8 cellular contexts compared by ENCODE assay signal in genomic region chr22:27718186-27719032, GRCh38.
DNase-seq lines count a peak whose midpoint lies in the region; ATAC-seq and TF ChIP-seq lines count a peak whose summit lies in the region.

No MANE protein-coding gene starts in this region.

- H3K27me3 ChIP-seq in RWPE2 (ENCODE audit: insufficient read depth, poor library complexity, severe bottlenecking) (no peaks in the 10 kb centered on the region), trophoblast cell (ENCODE audit: insufficient read depth, low read length) (no peaks in the 10 kb centered on the region)
- H3K27me3 ChIP-seq in CD8-positive, alpha-beta T cell (ENCODE audit: insufficient read depth, low read length): peaks cover 2% of the 10 kb centered on the region

- peak overlapping the region; percentile 16 for H2AK5ac ChIP-seq in trophoblast cell (ENCODE audit: low read length)

- H3K9me3 ChIP-seq in RWPE2 (ENCODE audit: severe bottlenecking): no peaks in the 10 kb centered on the region
- H3K9me3 ChIP-seq in trophoblast cell (ENCODE audit: insufficient read depth, low read depth, low read length): no peaks in the 10 kb centered on the region
- no peaks in the 10 kb centered on the region for H3K9me3 ChIP-seq in CD8-positive, alpha-beta T cell (ENCODE audit: low read length)

- peak overlapping the region; percentile 25 for H3K14ac ChIP-seq in trophoblast cell (ENCODE audit: low read length)

- in situ Hi-C loops in Caki2 (cut with HindIII; ENCODE audit: low pct_unique_long_range_greater_than_20kb, low sequenced_read_pairs): no loop called here

- H3K36me3 ChIP-seq in RWPE2 (ENCODE audit: low read depth): no peaks in the 10 kb centered on the region
- H3K36me3 ChIP-seq in trophoblast cell (ENCODE audit: control insufficient read depth in 1 of 2, insufficient read depth in 2 of 2, low read length in 2 of 2): no peaks in the 10 kb centered on the region
- no peaks in the 10 kb centered on the region for H3K36me3 ChIP-seq in CD8-positive, alpha-beta T cell (ENCODE audit: insufficient read depth, low read length)

- H2AFZ ChIP-seq in trophoblast cell (ENCODE audit: insufficient read depth, low read length, poor library complexity): no peak overlapping the region

- H3K4me3 Mint-ChIP-seq in CD8-positive, alpha-beta T cell: no peak overlapping the region

- H3K4me1 Mint-ChIP-seq in CD8-positive, alpha-beta T cell (ENCODE audit: low read depth): no peaks in the 10 kb centered on the region

- no peaks in the 10 kb centered on the region for H3K36me3 Mint-ChIP-seq in CD8-positive, alpha-beta T cell

- H4K91ac ChIP-seq in trophoblast cell (ENCODE audit: low read depth, low read length): peak overlapping the region; percentile 47

- no peak overlapping the region for H3K9ac ChIP-seq in trophoblast cell (ENCODE audit: low read length)

- H3K4ac ChIP-seq in trophoblast cell (ENCODE audit: low read depth, low read length): no peak overlapping the region

- TF ChIP-seq CTCF in RWPE2 (IDR thresholded peaks at IDR 0.05; ENCODE audit: poor library complexity, severe bottlenecking): no peak
- no peak for TF ChIP-seq CTCF in fibroblast of villous mesenchyme (IDR thresholded peaks at IDR 0.05; ENCODE audit: insufficient read depth, low read depth, low read length)
- no peak for TF ChIP-seq CTCF in CD8-positive, alpha-beta T cell (IDR thresholded peaks at IDR 0.05)

- peaks cover 20% of the 10 kb centered on the region for H3K27me3 Mint-ChIP-seq in CD8-positive, alpha-beta T cell (ENCODE audit: low read depth)

- H3K4me1 ChIP-seq in RWPE2 (ENCODE audit: insufficient read depth, poor library complexity, severe bottlenecking) (peaks cover 29% of the 10 kb centered on the region), trophoblast cell (ENCODE audit: control insufficient read depth in 1 of 2, insufficient read depth in 2 of 2, low read length in 2 of 2) (peaks cover 12% of the 10 kb centered on the region in 2 experiments)
- H3K4me1 ChIP-seq in CD8-positive, alpha-beta T cell (ENCODE audit: insufficient read depth, low read length): no peaks in the 10 kb centered on the region

- CTCF ChIA-PET in CD8-positive, alpha-beta T cell (lab: Charles Lee): no interaction called here

- WGBS in trophoblast cell (ENCODE audit: extremely low coverage, insufficient coverage, insufficient read length): no CpG with 5 or more reads among the region's 10 CpGs

- no peak overlapping the region for H3K18ac ChIP-seq in trophoblast cell (ENCODE audit: low read length)

- intact Hi-C loops in CD8-positive, alpha-beta T cell (cut with DNase I, micrococcal nuclease): no loop called here

- POLR2A ChIA-PET in CD8-positive, alpha-beta T cell (lab: Charles Lee): no interaction called here

- no peak overlapping the region for H3K4me3 ChIP-seq in RWPE2 (ENCODE audit: severe bottlenecking)
- no peak overlapping the region for H3K4me3 ChIP-seq in fibroblast of villous mesenchyme (ENCODE audit: low read depth, low read length)
- no peak overlapping the region for H3K4me3 ChIP-seq in trophoblast cell (ENCODE audit: low read depth, low read length)
- no peak overlapping the region for H3K4me3 ChIP-seq in CD8-positive, alpha-beta T cell (ENCODE audit: low read depth, low read length)

- H3K9me3 Mint-ChIP-seq in CD8-positive, alpha-beta T cell: no peaks in the 10 kb centered on the region

- no peak overlapping the region for H3K23ac ChIP-seq in trophoblast cell (ENCODE audit: low read length)

- no peaks in the 10 kb centered on the region for H3K79me2 ChIP-seq in trophoblast cell (ENCODE audit: control insufficient read depth, insufficient read depth, low read length, poor library complexity)

- peak overlapping the region; percentile 6 for H2BK120ac ChIP-seq in trophoblast cell (ENCODE audit: insufficient read depth, low read length, poor library complexity)

- DNase-seq in Caki2 (ENCODE audit: low read depth) (peak; percentile 98), RWPE2 (ENCODE audit: low spot score) (peak; percentile 92), fibroblast of villous mesenchyme (ENCODE audit: low read depth) (peak; percentile 94), trophoblast cell (peak; percentile 42 to 46), NCI-H2029 treated with DMSO at 0.1 percent for 48 hours (lab: John Stamatoyannopoulos, UW) (no peak), NCI-H510A (lab: John Stamatoyannopoulos, UW) (no peak)
- no peak for DNase-seq in CD8-positive, alpha-beta T cell

- no peak overlapping the region for H4K12ac ChIP-seq in trophoblast cell (ENCODE audit: low read depth, low read length)

- H3K27ac ChIP-seq in RWPE2 (ENCODE audit: poor library complexity, severe bottlenecking) (peak overlapping the region; percentile 78), trophoblast cell (ENCODE audit: low read depth, low read length) (no peak overlapping the region)
- H3K27ac ChIP-seq in CD8-positive, alpha-beta T cell (ENCODE audit: low read depth, low read length): no peak overlapping the region

- peak overlapping the region; percentile 26 for H4K8ac ChIP-seq in trophoblast cell (ENCODE audit: low read depth, low read length)

- ATAC-seq in RWPE2 (ENCODE audit: low read depth) (peak; percentile 97), GM21529 (IDR thresholded peaks at IDR 0.05; ENCODE audit: unreplicated experiment) (no peak)
- no peak for ATAC-seq in CD8-positive, alpha-beta T cell

- H2BK12ac ChIP-seq in trophoblast cell (ENCODE audit: low read length): peak overlapping the region; percentile 29

- no peak overlapping the region for H3K4me2 ChIP-seq in trophoblast cell (ENCODE audit: low read length)

- H3K27ac Mint-ChIP-seq in CD8-positive, alpha-beta T cell: no peak overlapping the region

- no peak overlapping the region for H2BK5ac ChIP-seq in trophoblast cell (ENCODE audit: low read depth, low read length, poor library complexity)

- peaks cover 5% of the 10 kb centered on the region for H3K79me1 ChIP-seq in trophoblast cell (ENCODE audit: low read length)

Comparison
In these comparisons a context has a peak if more than half of its experiments do, and no peak if none do; other contexts are left out.
1. DNase-seq: peak in Caki2 (single experiment), RWPE2 (single experiment), fibroblast of villous mesenchyme (single experiment) and trophoblast cell (2 of 2); none in CD8-positive, alpha-beta T cell (0 of 7), NCI-H2029 treated with DMSO at 0.1 percent for 48 hours (single experiment) and NCI-H510A (single experiment).